Comparison of ENCODE assay signal across 9 cellular contexts in genomic region chr14:68688872-68689371, GRCh38.
DNase-seq lines count a peak whose midpoint lies in the region; ATAC-seq and TF ChIP-seq lines count a peak whose summit lies in the region.
"Had no signal": no experiment of that assay in that cellular context is flagged by ENCODE, and none has a peak within 500 bp of the region (broad histone marks: within the 10 kb centered on the region; RNA-seq: fewer than 3 reads in every experiment).

No MANE protein-coding gene starts in this region.

- no peaks in the 10 kb centered on the region for H3K27me3 ChIP-seq in OCI-LY1 (ENCODE audit: insufficient read depth, low read length)
- H3K27me3 ChIP-seq in fibroblast of lung (ENCODE audit: control insufficient read depth, insufficient read depth, low read length) = no peaks in the 10 kb centered on the region

- H3K79me2 ChIP-seq in OCI-LY1 (ENCODE audit: insufficient read depth, low read length) (no peaks in the 10 kb centered on the region), fibroblast of lung (ENCODE audit: control insufficient read depth, insufficient read depth, low read length) (no peaks in the 10 kb centered on the region)

- peak; percentile 18 for TF ChIP-seq CTCF in GM12864 (IDR thresholded peaks at IDR 0.05; ENCODE audit: low read depth, low read length, missing control alignments)
- peak; percentile 22; the same call in 1 of the 2 replicates for TF ChIP-seq CTCF in OCI-LY1 (IDR thresholded peaks at IDR 0.05; ENCODE audit: low read length)
- peak; percentile 24 to 33 for TF ChIP-seq CTCF in fibroblast of lung (conservative IDR thresholded peaks at IDR 0.05 in 1 of 2, IDR thresholded peaks at IDR 0.05 in 1 of 2; ENCODE audit: low read depth in 1 of 2, low read length in 2 of 2)

- H3K36me3 ChIP-seq in OCI-LY1 (ENCODE audit: insufficient read depth, low read length) (no peaks in the 10 kb centered on the region), fibroblast of lung (ENCODE audit: control insufficient read depth, insufficient read depth, low read length) (no peaks in the 10 kb centered on the region)

- no peaks in the 10 kb centered on the region for H3K9me2 ChIP-seq in OCI-LY1 (ENCODE audit: low read depth, low read length)

- H2AFZ ChIP-seq in OCI-LY1 (ENCODE audit: low read length) = 0 out of 2 replicates have a peak overlapping the region, but pooled peaks have one; percentile 28
- no peak overlapping the region for H2AFZ ChIP-seq in fibroblast of lung (ENCODE audit: low read length)

- H3K9me3 ChIP-seq in OCI-LY1 (ENCODE audit: low read length) (no peaks in the 10 kb centered on the region), fibroblast of lung (ENCODE audit: control insufficient read depth, insufficient read depth, low read depth, low read length) (no peaks in the 10 kb centered on the region)

- DNase-seq in GM12864 (ENCODE audit: low read depth) (no peak), fibroblast of lung (ENCODE audit: low read depth in 2 of 2) (peak; percentile 79 to 82), skeletal muscle cell (ENCODE audit: low read depth) (peak; percentile 74), NCI-H1092 treated with DMSO at 0.1 percent for 48 hours (lab: John Stamatoyannopoulos, UW) (no peak), GM19240 (ENCODE audit: insufficient read length, low spot score) (no peak)
- DNase-seq: stimulated activated naive CD4-positive, alpha-beta T cell had no signal

- H3K4me2 ChIP-seq in OCI-LY1 (ENCODE audit: low read length) (peak overlapping the region; percentile 47), fibroblast of lung (ENCODE audit: extremely low read depth, insufficient read depth, low read length) (peak overlapping the region; percentile 58)

- H3F3A ChIP-seq in OCI-LY1 (ENCODE audit: insufficient read depth, low read length) = 0 out of 2 replicates have a peak, but pooled peaks cover 6% of the 10 kb centered on the region

- peak overlapping the region; percentile 65 for H3K27ac ChIP-seq in OCI-LY1 (ENCODE audit: low read depth, low read length, poor library complexity, severe bottlenecking)
- H3K27ac ChIP-seq in fibroblast of lung (ENCODE audit: insufficient read depth, low read length) = peak overlapping the region; percentile 14
- H3K27ac ChIP-seq: HL-60 had no signal

- H3K9ac ChIP-seq in OCI-LY1 (ENCODE audit: low read length) = peak overlapping the region; percentile 19; the same call in 1 of the 2 replicates
- no peak overlapping the region for H3K9ac ChIP-seq in fibroblast of lung (ENCODE audit: insufficient read depth, low read length)

- H4K20me1 ChIP-seq in OCI-LY1 (ENCODE audit: insufficient read depth, low read length) (no peaks in the 10 kb centered on the region), fibroblast of lung (ENCODE audit: control insufficient read depth, extremely low read depth, insufficient read depth, low read length) (no peaks in the 10 kb centered on the region)

- H3K4me1 ChIP-seq in OCI-LY1 (ENCODE audit: insufficient read depth, low read length, severe bottlenecking) (peaks cover 47% of the 10 kb centered on the region), fibroblast of lung (ENCODE audit: control insufficient read depth, extremely low read depth, insufficient read depth, low read length) (peaks cover 41% of the 10 kb centered on the region)

- H3K4me3 ChIP-seq in GM12864 (ENCODE audit: low read depth, low read length) (no peak overlapping the region), OCI-LY1 (ENCODE audit: low read depth, low read length, poor library complexity, severe bottlenecking) (peak overlapping the region; percentile 8), fibroblast of lung (replicated peaks in 1 of 4; ENCODE audit: control extremely low read depth in 1 of 4, insufficient read depth in 1 of 4, low read depth in 3 of 4, low read length in 4 of 4) (no peak overlapping the region), skeletal muscle cell (ENCODE audit: low read depth, low read length) (no peak overlapping the region)

- ATAC-seq in GM19395 (IDR thresholded peaks at IDR 0.05; ENCODE audit: unreplicated experiment) = no peak

Comparison
In these comparisons a context has a peak if more than half of its experiments do, and no peak if none do; other contexts are left out.
1. DNase-seq: peak in fibroblast of lung (2 of 2) and skeletal muscle cell (single experiment); none in GM12864 (single experiment), NCI-H1092 treated with DMSO at 0.1 percent for 48 hours (single experiment) and GM19240 (single experiment).
2. Peak in every context shown above with its lines, with median percentiles within 50 percentile points of each other: CTCF ChIP-seq.